In the genomic region with DNA sequence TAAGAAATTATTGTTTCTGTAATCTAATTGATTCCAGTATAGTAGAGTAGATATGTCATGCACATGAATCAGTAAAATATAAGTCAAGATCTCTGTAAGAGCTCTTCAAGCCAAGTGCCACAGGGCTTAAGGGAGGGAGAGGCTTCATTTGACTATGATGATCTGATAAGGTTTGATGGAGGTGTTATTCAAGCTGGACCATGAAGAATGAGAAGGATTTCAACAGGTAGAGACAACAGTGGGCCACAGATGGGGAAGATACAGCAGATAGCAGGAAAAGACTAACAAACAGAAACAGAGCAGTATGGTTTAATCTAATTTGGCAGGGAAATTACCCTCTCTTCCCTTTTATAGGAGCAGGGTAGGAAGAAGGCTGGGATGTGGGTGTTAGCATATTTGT, we compare ENCODE assay signal across 26 cellular contexts.
"Had no signal": no experiment of that assay in that cellular context is flagged by ENCODE, and none has a peak within 500 bp of the region (broad histone marks: within the 10 kb centered on the region; RNA-seq: fewer than 3 reads in every experiment).

No MANE protein-coding gene starts in this region.

- H3K4me3 ChIP-seq: left lung, lower lobe of right lung, pancreas, prostate gland, skin epidermis, stomach, testis, thyroid gland, transverse colon, upper lobe of left lung had no signal

- H3K27me3 ChIP-seq: pancreas, testis, thyroid gland, upper lobe of left lung had no signal

- H3K36me3 ChIP-seq: left lung, lower lobe of right lung, pancreas, prostate gland, thyroid gland, transverse colon, upper lobe of left lung had no signal

- H3K27ac ChIP-seq: left lung, lower lobe of right lung, pancreas, prostate gland, skin epidermis, stomach, testis, thyroid gland, transverse colon, upper lobe of left lung had no signal

- H3K4me1 ChIP-seq: left lung, lower lobe of right lung, pancreas, prostate gland, testis, transverse colon had no signal

- ATAC-seq: left colon; left lung; lower lobe of right lung; naive thymus-derived CD8-positive, alpha-beta T cell; pancreas; right cardiac atrium; sciatic nerve; stimulated activated naive B cell treated with anti-CD40 and anti-IgM and Interleukin-4, amounts not matched to agents 10 μg/mL and 1 μg/mL and 100 μg/mL, for 72 hours; stimulated activated naive CD8-positive, alpha-beta T cell treated with anti-CD3 and anti-CD28 coated beads, Interleukin-15, Interleukin-2, amounts not matched to agents 100 U/mL and 50 U/mL, for 24 hours had no signal

- DNase-seq: kidney; left colon; left lung; lower lobe of right lung; mammary epithelial cell; mesenchymal stem cell; naive thymus-derived CD8-positive, alpha-beta T cell; nucleus accumbens; pancreas; posterior cingulate gyrus; retina; right cardiac atrium; stimulated activated CD4-positive, alpha-beta T cell treated with anti-CD3 and anti-CD28 coated beads, Interleukin-12 subunit alpha, Interleukin-12 subunit beta, amount 100 ng/mL, for 4 hours; stimulated activated CD4-positive, alpha-beta T cell treated with anti-CD3 and anti-CD28 coated beads, Interleukin-15, amount 100 ng/mL, for 24 hours; stimulated activated CD4-positive, alpha-beta T cell treated with anti-CD3 and anti-CD28 coated beads, Interleukin-2, amount 100 ng/mL, for 24 hours; stimulated activated CD4-positive, alpha-beta T cell treated with anti-CD3 and anti-CD28 coated beads, Interleukin-4, amount 100 ng/mL, for 1 hour; stimulated activated naive B cell treated with anti-CD40 and anti-IgM and Interleukin-4, amounts not matched to agents 10 μg/mL and 1 μg/mL and 100 μg/mL, for 72 hours; stimulated activated naive CD8-positive, alpha-beta T cell treated with anti-CD3 and anti-CD28 coated beads, Interleukin-15, Interleukin-2, amounts not matched to agents 100 U/mL and 50 U/mL, for 24 hours; stomach; testis; thyroid gland; transverse colon; upper lobe of left lung had no signal

- H3K9me3 ChIP-seq: left lung, lower lobe of right lung, pancreas, prostate gland, stomach, testis, thyroid gland, transverse colon, upper lobe of left lung had no signal
